18 cellular contexts compared by ENCODE assay signal in the genomic region with DNA sequence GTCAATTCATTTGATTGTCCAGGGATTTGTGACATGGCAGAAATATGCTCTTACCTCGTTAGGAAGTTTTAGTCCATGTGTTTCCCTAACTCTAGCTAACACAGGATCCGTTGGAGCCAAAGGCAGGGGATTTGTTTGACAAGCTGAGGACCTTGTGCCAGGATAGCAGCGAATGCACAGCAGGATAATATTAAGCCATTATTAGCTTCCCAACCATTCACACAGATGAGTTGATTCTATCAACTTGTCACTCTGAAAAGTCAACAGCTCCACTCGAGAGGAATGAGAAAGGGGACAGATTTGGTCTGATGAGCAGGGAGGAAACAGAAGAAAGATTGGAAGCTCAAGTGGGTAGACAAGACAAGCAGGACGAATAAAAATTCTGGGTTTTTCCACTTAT.
"Had no signal": no experiment of that assay in that cellular context is flagged by ENCODE, and none has a peak within 500 bp of the region (broad histone marks: within the 10 kb centered on the region; RNA-seq: fewer than 3 reads in every experiment).

No MANE protein-coding gene starts in this region.

- H3K4me3 Mint-ChIP-seq: activated naive CD8-positive, alpha-beta T cell treated with anti-CD3 and anti-CD28 coated beads for 36 hours; activated T-helper 1 cell treated with anti-CD3 and anti-CD28 coated beads, Interleukin-12 subunit alpha, Interleukin-12 subunit beta, Interleukin-2, Interleukin-4 antibody, amounts not matched to agents 30 ng/mL and 10 ng/mL and 1 ng/mL, durations not matched to agents 14 hours and 24 hours and 36 hours; naive thymus-derived CD4-positive, alpha-beta T cell; stimulated activated memory B cell treated with anti-CD40 and anti-IgM and Interleukin-4, amounts not matched to agents 10 μg/mL and 1 μg/mL and 100 μg/mL, for 72 hours had no signal

- DNase-seq: activated CD4-positive, alpha-beta T cell treated with anti-CD3 and anti-CD28 coated beads, Interleukin-2, amount 50 U/mL, for 4 hours; activated naive CD4-positive, alpha-beta T cell; activated naive CD8-positive, alpha-beta T cell treated with anti-CD3 and anti-CD28 coated beads for 36 hours; amniotic stem cell; dermis blood vessel endothelial cell; effector memory CD4-positive, alpha-beta T cell; foreskin fibroblast; mesendoderm; naive thymus-derived CD4-positive, alpha-beta T cell; sigmoid colon; spleen; stimulated activated CD4-positive, alpha-beta T cell treated with anti-CD3 and anti-CD28 coated beads, Interleukin-4, amount 100 ng/mL, for 4 hours; T-helper 2 cell; upper lobe of right lung had no signal

- FAIRE-seq: pancreas had no signal

- H3K9me3 ChIP-seq: pancreas, sigmoid colon, spleen, thoracic aorta, upper lobe of right lung had no signal

- H3K4me1 Mint-ChIP-seq: stimulated activated memory B cell treated with anti-CD40 and anti-IgM and Interleukin-4, amounts not matched to agents 10 μg/mL and 1 μg/mL and 100 μg/mL, for 72 hours had no signal

- H3K27ac Mint-ChIP-seq: activated naive CD8-positive, alpha-beta T cell treated with anti-CD3 and anti-CD28 coated beads for 36 hours; activated T-helper 1 cell treated with anti-CD3 and anti-CD28 coated beads, Interleukin-12 subunit alpha, Interleukin-12 subunit beta, Interleukin-2, Interleukin-4 antibody, amounts not matched to agents 30 ng/mL and 10 ng/mL and 1 ng/mL, durations not matched to agents 14 hours and 24 hours and 36 hours; naive thymus-derived CD4-positive, alpha-beta T cell; stimulated activated memory B cell treated with anti-CD40 and anti-IgM and Interleukin-4, amounts not matched to agents 10 μg/mL and 1 μg/mL and 100 μg/mL, for 72 hours had no signal

- H3K36me3 Mint-ChIP-seq: activated naive CD8-positive, alpha-beta T cell treated with anti-CD3 and anti-CD28 coated beads for 36 hours; naive thymus-derived CD4-positive, alpha-beta T cell; stimulated activated memory B cell treated with anti-CD40 and anti-IgM and Interleukin-4, amounts not matched to agents 10 μg/mL and 1 μg/mL and 100 μg/mL, for 72 hours had no signal

- ATAC-seq: naive thymus-derived CD4-positive, alpha-beta T cell; stimulated activated memory B cell treated with anti-CD40 and anti-IgM and Interleukin-4, amounts not matched to agents 10 μg/mL and 1 μg/mL and 100 μg/mL, for 72 hours; upper lobe of right lung had no signal
